In genomic region chr4:89298160-89298559, GRCh38 we compare ENCODE assay signal across 10 cellular contexts. TPM values are rescaled to one million over a fixed set of nuclear protein-coding genes. Genes with fewer than 3 reads are reported as not detected.
A peak's percentile ranks its signal among the peaks of the same experiment; 100 is the strongest.
DNase-seq lines count a peak whose midpoint lies in the region; ATAC-seq and TF ChIP-seq lines count a peak whose summit lies in the region.
"Had no signal": no experiment of that assay in that cellular context is flagged by ENCODE, and none has a peak within 500 bp of the region (broad histone marks: within the 10 kb centered on the region; RNA-seq: fewer than 3 reads in every experiment).

No MANE protein-coding gene starts in this region.

- H3K27ac Mint-ChIP-seq in activated B cell treated with CpG ODN at 0.5 μM for 24 hours: peak overlapping the region; percentile 21
- no peak overlapping the region for H3K27ac Mint-ChIP-seq in memory B cell
- H3K27ac Mint-ChIP-seq in neural progenitor cell: no peak overlapping the region

- H3K79me2 ChIP-seq in DOHH2 (ENCODE audit: control insufficient read depth, low read length) (no peaks in the 10 kb centered on the region), neural progenitor cell (ENCODE audit: low read depth) (no peaks in the 10 kb centered on the region)

- no peak overlapping the region for H2BK5ac ChIP-seq in mesenchymal stem cell (ENCODE audit: low read depth, low read length, poor library complexity, severe bottlenecking)

- H3K9me3 Mint-ChIP-seq in activated B cell treated with CpG ODN at 0.5 μM for 24 hours (no peaks in the 10 kb centered on the region), memory B cell (no peaks in the 10 kb centered on the region), neural progenitor cell (no peaks in the 10 kb centered on the region)

- H3K4me3 ChIP-seq in DOHH2 (ENCODE audit: low read length) (peak overlapping the region; percentile 64), neural progenitor cell (no peak overlapping the region), mesenchymal stem cell (ENCODE audit: insufficient read depth in 1 of 2, low read depth in 1 of 2, low read length in 2 of 2) (no peak overlapping the region)

- H3K4me3 Mint-ChIP-seq in activated B cell treated with CpG ODN at 0.5 μM for 24 hours: peak overlapping the region; percentile 59
- H3K4me3 Mint-ChIP-seq in memory B cell: peak overlapping the region; percentile 57
- H3K4me3 Mint-ChIP-seq in neural progenitor cell: no peak overlapping the region

- H3K23ac ChIP-seq in mesenchymal stem cell (ENCODE audit: low read length in 2 of 2): no peak overlapping the region

- H3K36me3 Mint-ChIP-seq in activated B cell treated with CpG ODN at 0.5 μM for 24 hours (ENCODE audit: low read depth) (no peaks in the 10 kb centered on the region), memory B cell (no peaks in the 10 kb centered on the region), neural progenitor cell (no peaks in the 10 kb centered on the region)

- H2AK5ac ChIP-seq in mesenchymal stem cell (ENCODE audit: low read length, severe bottlenecking): no peak overlapping the region

- H3K9me3 ChIP-seq in DOHH2 (ENCODE audit: control insufficient read depth, insufficient read depth, low read length): no peaks in the 10 kb centered on the region
- no peaks in the 10 kb centered on the region for H3K9me3 ChIP-seq in neural progenitor cell (ENCODE audit: low read depth)
- no peaks in the 10 kb centered on the region for H3K9me3 ChIP-seq in mesenchymal stem cell (ENCODE audit: control insufficient read depth, low read length)

- H4K91ac ChIP-seq in mesenchymal stem cell (ENCODE audit: low read length): no peak overlapping the region

- intact Hi-C loops in activated B cell treated with CpG ODN at 0.5 μM for 24 hours (cut with micrococcal nuclease): loop anchor here (1.0 to 10.0 kb wide), 7 partner anchors 13 to 827 kb away; partner anchors contain the start of genes CCSER1 and HERC3

- no peak overlapping the region for H2BK15ac ChIP-seq in mesenchymal stem cell (ENCODE audit: low read depth, poor library complexity, severe bottlenecking)

- H4K8ac ChIP-seq in mesenchymal stem cell (ENCODE audit: low read length): no peak overlapping the region

- DNase-seq in activated B cell treated with CpG ODN at 0.5 μM for 24 hours: no peak
- peak in 1 of 2 donors; percentile 11 for DNase-seq in memory B cell (ENCODE audit: low spot score in 2 of 2)
- DNase-seq in neural progenitor cell (ENCODE audit: low spot score): no peak
- no peak for DNase-seq in HuH-7 (ENCODE audit: low spot score)
- DNase-seq in NCI-H748 (lab: John Stamatoyannopoulos, UW; ENCODE audit: unreplicated experiment): no peak
- DNase-seq in mesenchymal stem cell: no peak
- DNase-seq: dermis blood vessel endothelial cell had no signal

- H3F3A ChIP-seq in DOHH2 (ENCODE audit: control insufficient read depth, insufficient read depth) (peaks cover 31% of the 10 kb centered on the region), neural progenitor cell (ENCODE audit: low read depth) (no peaks in the 10 kb centered on the region)

- H3K4me1 Mint-ChIP-seq in activated B cell treated with CpG ODN at 0.5 μM for 24 hours: peaks cover 49% of the 10 kb centered on the region
- H3K4me1 Mint-ChIP-seq in memory B cell: peaks cover 28% of the 10 kb centered on the region
- H3K4me1 Mint-ChIP-seq in neural progenitor cell: peaks cover 4% of the 10 kb centered on the region

- H3K4me2 ChIP-seq in DOHH2 (ENCODE audit: low read length) (peak overlapping the region; percentile 75), neural progenitor cell (no peak overlapping the region), mesenchymal stem cell (ENCODE audit: low read length, poor library complexity, severe bottlenecking) (no peak overlapping the region)

- ATAC-seq in GM21737 (IDR thresholded peaks at IDR 0.05; ENCODE audit: unreplicated experiment): peak; percentile 53
- ATAC-seq in activated B cell treated with CpG ODN at 0.5 μM for 24 hours (ENCODE audit: low read depth): peak; percentile 67
- ATAC-seq in memory B cell (ENCODE audit: low read depth): peak; percentile 65
- ATAC-seq: Panc1 had no signal

- no peaks in the 10 kb centered on the region for H3K27me3 ChIP-seq in DOHH2 (ENCODE audit: control insufficient read depth, low read length)
- no peaks in the 10 kb centered on the region for H3K27me3 ChIP-seq in neural progenitor cell
- peaks cover 0 to 33% of the 10 kb centered on the region in 2 experiments for H3K27me3 ChIP-seq in mesenchymal stem cell (ENCODE audit: control insufficient read depth in 1 of 2, insufficient read depth in 1 of 2, low read length in 2 of 2)

- WGBS in mesenchymal stem cell: 76% methylated on average over 1 of the region's 2 CpGs

- no peak overlapping the region for H2BK12ac ChIP-seq in mesenchymal stem cell (ENCODE audit: low read length in 2 of 2)

- CTCF ChIA-PET in activated B cell treated with CpG ODN at 0.5 μM for 24 hours (lab: Charles Lee): interaction anchor here (1.3 to 1.4 kb wide), 2 partner anchors 14 to 27 kb away, joined by 3 read pairs; no protein-coding TSS in a partner anchor

- H3K4me1 ChIP-seq in DOHH2 (ENCODE audit: control insufficient read depth, low read length) (peaks cover 83% of the 10 kb centered on the region), neural progenitor cell (no peaks in the 10 kb centered on the region), mesenchymal stem cell (ENCODE audit: control insufficient read depth, insufficient read depth, low read depth, low read length) (no peaks in the 10 kb centered on the region)

- no peak overlapping the region for H3K4ac ChIP-seq in mesenchymal stem cell (ENCODE audit: low read depth in 1 of 2, low read length in 2 of 2)

- H2AFZ ChIP-seq in neural progenitor cell (replicated peaks) (no peak overlapping the region), mesenchymal stem cell (ENCODE audit: low read depth, low read length) (no peak overlapping the region)

- H3K27me3 Mint-ChIP-seq in activated B cell treated with CpG ODN at 0.5 μM for 24 hours (peaks cover 7% of the 10 kb centered on the region), memory B cell (peaks cover 1% of the 10 kb centered on the region), neural progenitor cell (ENCODE audit: insufficient read depth, low read depth) (no peaks in the 10 kb centered on the region)

- no peaks in the 10 kb centered on the region for H3K79me1 ChIP-seq in mesenchymal stem cell (replicated peaks; ENCODE audit: low read length, poor library complexity, severe bottlenecking)

- no peaks in the 10 kb centered on the region for H4K20me1 ChIP-seq in DOHH2 (ENCODE audit: control insufficient read depth, insufficient read depth, low read depth, low read length)
- no peaks in the 10 kb centered on the region for H4K20me1 ChIP-seq in neural progenitor cell (ENCODE audit: low read depth)

- POLR2A ChIA-PET in activated B cell treated with CpG ODN at 0.5 μM for 24 hours (lab: Charles Lee): interaction anchor here (1.0 to 1.8 kb wide), 4 partner anchors 9 to 20 kb away, joined by 3 to 5 read pairs (median 3); partner anchors contain the start of gene GPRIN3

- H3K14ac ChIP-seq in mesenchymal stem cell (ENCODE audit: low read length in 2 of 2): no peak overlapping the region

- H3K27ac ChIP-seq in DOHH2 (ENCODE audit: low read depth, low read length): peak overlapping the region; percentile 80
- no peak overlapping the region for H3K27ac ChIP-seq in neural progenitor cell
- H3K27ac ChIP-seq in mesenchymal stem cell (ENCODE audit: low read length, poor library complexity, severe bottlenecking): no peak overlapping the region

- H3K9ac ChIP-seq in neural progenitor cell: no peak overlapping the region
- no peak overlapping the region for H3K9ac ChIP-seq in mesenchymal stem cell (ENCODE audit: low read length)

- no peaks in the 10 kb centered on the region for H3K9me2 ChIP-seq in DOHH2 (replicated peaks; ENCODE audit: control insufficient read depth, low read length)

- TF ChIP-seq CTCF in DOHH2 (IDR thresholded peaks at IDR 0.05; ENCODE audit: low read depth, low read length, poor library complexity, severe bottlenecking) (no peak), activated B cell treated with CpG ODN at 0.5 μM for 24 hours (IDR thresholded peaks at IDR 0.05) (no peak), neural progenitor cell (IDR thresholded peaks at IDR 0.05) (no peak)

- H2BK120ac ChIP-seq in mesenchymal stem cell (ENCODE audit: low read depth, low read length): no peak overlapping the region

- no peak overlapping the region for H3K18ac ChIP-seq in mesenchymal stem cell (ENCODE audit: low read depth in 1 of 2, low read length in 2 of 2)

- H3K36me3 ChIP-seq in DOHH2 (ENCODE audit: control insufficient read depth, low read length): no peaks in the 10 kb centered on the region
- no peaks in the 10 kb centered on the region for H3K36me3 ChIP-seq in neural progenitor cell
- no peaks in the 10 kb centered on the region for H3K36me3 ChIP-seq in mesenchymal stem cell (ENCODE audit: control insufficient read depth in 1 of 2, insufficient read depth in 2 of 2, low read depth in 1 of 2, low read length in 2 of 2)

RNA-seq across cellular contexts. Expression of gene GPRIN3, which starts 9.4 kb away (rescaled TPM):
- total RNA-seq in activated B cell treated with CpG ODN at 0.5 μM for 24 hours (1.8 and 1.9 TPM in 2 replicates), neural progenitor cell (ENCODE audit: low replicate concordance) (0.15 TPM in 2 replicates)
- 1.5 TPM for polyA plus RNA-seq in mesenchymal stem cell (2013, experiment 1 of 2)
- polyA plus RNA-seq in mesenchymal stem cell (2013, experiment 2 of 2): 1.5 TPM
